Comparison of ENCODE assay signal across 9 cellular contexts in the genomic region with DNA sequence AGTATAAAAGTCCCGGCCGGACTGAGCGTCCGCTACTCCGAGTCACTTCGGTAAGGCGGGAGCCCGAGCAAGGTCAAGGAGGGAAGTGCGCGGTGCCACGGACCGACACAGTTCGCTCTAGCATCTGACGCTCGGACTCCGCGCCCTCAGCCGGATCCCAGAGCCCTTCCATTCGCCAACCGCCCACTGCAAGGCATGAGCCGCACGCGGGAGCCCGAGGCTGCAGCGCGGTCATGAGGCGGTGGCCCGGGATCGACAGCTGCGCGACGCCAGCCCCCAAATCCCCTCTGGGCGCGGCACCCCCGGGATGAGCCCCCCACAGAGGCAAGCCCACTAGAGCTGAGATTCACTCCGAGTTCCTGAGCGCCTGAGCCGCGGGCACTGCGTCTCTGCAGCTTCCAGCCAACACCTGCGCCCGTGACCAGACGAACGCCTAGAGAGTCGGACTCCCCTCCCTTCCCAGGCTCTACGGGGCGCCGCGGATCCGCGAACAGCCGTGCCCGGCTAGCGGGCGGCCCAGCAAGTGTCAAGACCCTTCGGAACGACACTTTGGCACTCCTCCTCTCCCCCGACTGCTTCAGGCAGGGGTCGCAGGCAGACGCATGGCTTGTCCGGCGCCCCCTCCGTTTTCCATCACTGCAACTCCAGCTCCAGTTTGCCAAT. TPM values are rescaled to one million over a fixed set of nuclear protein-coding genes. Genes with fewer than 3 reads are reported as not detected.
DNase-seq lines count a peak whose midpoint lies in the region; ATAC-seq, FAIRE-seq and TF ChIP-seq lines count a peak whose summit lies in the region.
"Had no signal": no experiment of that assay in that cellular context is flagged by ENCODE, and none has a peak within 500 bp of the region (broad histone marks: within the 10 kb centered on the region; RNA-seq: fewer than 3 reads in every experiment).

No MANE protein-coding gene starts in this region.

- peak overlapping the region; percentile 79 for H3K4me3 Mint-ChIP-seq in T-helper 1 cell treated with Interleukin-12 subunit alpha and Interleukin-12 subunit beta and Interleukin-4 antibody, amounts not matched to agents 30 μg/mL and 1 μg/mL, for 36 hours

- no peaks in the 10 kb centered on the region for H3K36me3 Mint-ChIP-seq in T-helper 1 cell treated with Interleukin-12 subunit alpha and Interleukin-12 subunit beta and Interleukin-4 antibody, amounts not matched to agents 30 μg/mL and 1 μg/mL, for 36 hours (ENCODE audit: low read depth)

- ATAC-seq in HG02642 (IDR thresholded peaks at IDR 0.05; ENCODE audit: poor library complexity, unreplicated experiment) (no peak), HG03378 (IDR thresholded peaks at IDR 0.05; ENCODE audit: unreplicated experiment) (no peak)

- H3K9me3 Mint-ChIP-seq in T-helper 1 cell treated with Interleukin-12 subunit alpha and Interleukin-12 subunit beta and Interleukin-4 antibody, amounts not matched to agents 30 μg/mL and 1 μg/mL, for 36 hours, result no peaks in the 10 kb centered on the region

- H3K9ac ChIP-seq in kidney (ENCODE audit: low read length in 2 of 2), result no peak overlapping the region

- no peak overlapping the region for H3K27ac ChIP-seq in kidney (ENCODE audit: low read depth in 2 of 2, low read length in 2 of 2)
- H3K27ac ChIP-seq: C4-2B had no signal

- H3K27ac Mint-ChIP-seq in T-helper 1 cell treated with Interleukin-12 subunit alpha and Interleukin-12 subunit beta and Interleukin-4 antibody, amounts not matched to agents 30 μg/mL and 1 μg/mL, for 36 hours, result no peak overlapping the region

- H3K36me3 ChIP-seq in kidney (ENCODE audit: control insufficient read depth in 1 of 2, insufficient read depth in 2 of 2, low read length in 2 of 2), result no peaks in the 10 kb centered on the region

- peaks cover 13% of the 10 kb centered on the region for H3K4me1 Mint-ChIP-seq in T-helper 1 cell treated with Interleukin-12 subunit alpha and Interleukin-12 subunit beta and Interleukin-4 antibody, amounts not matched to agents 30 μg/mL and 1 μg/mL, for 36 hours (ENCODE audit: low read depth)

- no peaks in the 10 kb centered on the region for H3K9me3 ChIP-seq in kidney (ENCODE audit: control insufficient read depth in 1 of 2, low read length in 2 of 2)

- peaks cover 0 to 13% of the 10 kb centered on the region in 2 donors for H3K4me1 ChIP-seq in kidney (ENCODE audit: control insufficient read depth in 1 of 2, insufficient read depth in 1 of 2, low read depth in 1 of 2, low read length in 2 of 2)

- TF ChIP-seq CTCF in cardiac fibroblast (IDR thresholded peaks at IDR 0.05; ENCODE audit: low read depth, low read length) (no peak), kidney (IDR thresholded peaks at IDR 0.05; ENCODE audit: borderline replicate concordance, extremely low read depth, insufficient read depth) (no peak)

- DNase-seq in NCI-H1417 (lab: John Stamatoyannopoulos, UW) (peak in 2 of 3 experiments; percentile 85 to 91), NCI-H1417 treated with DMSO at 0.1 percent for 48 hours (lab: John Stamatoyannopoulos, UW) (no peak), cardiac fibroblast (ENCODE audit: low read depth in 2 of 2) (peak; percentile 18 to 21), kidney (peak; percentile 82)
- DNase-seq in stimulated activated CD4-positive, alpha-beta T cell treated with anti-CD3 and anti-CD28 coated beads, Interleukin-12 subunit alpha, Interleukin-12 subunit beta, amount 100 ng/mL, for 4 hours, result peak; percentile 28

- FAIRE-seq in kidney (lab: Jason Lieb, UNC), result no peak

- intact Hi-C loops in kidney (cut with DNase I), result no loop called here

- peaks cover 77% of the 10 kb centered on the region for H3K27me3 Mint-ChIP-seq in T-helper 1 cell treated with Interleukin-12 subunit alpha and Interleukin-12 subunit beta and Interleukin-4 antibody, amounts not matched to agents 30 μg/mL and 1 μg/mL, for 36 hours (ENCODE audit: low read depth)

- peak overlapping the region; percentile 15 to 37 for H3K4me3 ChIP-seq in cardiac fibroblast (replicated peaks in 1 of 2; ENCODE audit: low read depth in 2 of 2, low read length in 2 of 2)
- peak overlapping the region in 1 of 2 donors; percentile 52 for H3K4me3 ChIP-seq in kidney (ENCODE audit: low read length in 2 of 2)

RNA-seq across cellular contexts. Expression of a gene that starts 0.7 kb away (rescaled TPM):
- 2.6 TPM for total RNA-seq in kidney
- polyA plus RNA-seq in kidney (ENCODE audit: insufficient read depth, low read depth, low replicate concordance), result 2.0 TPM
